9 cellular contexts compared by ENCODE assay signal in the genomic region with DNA sequence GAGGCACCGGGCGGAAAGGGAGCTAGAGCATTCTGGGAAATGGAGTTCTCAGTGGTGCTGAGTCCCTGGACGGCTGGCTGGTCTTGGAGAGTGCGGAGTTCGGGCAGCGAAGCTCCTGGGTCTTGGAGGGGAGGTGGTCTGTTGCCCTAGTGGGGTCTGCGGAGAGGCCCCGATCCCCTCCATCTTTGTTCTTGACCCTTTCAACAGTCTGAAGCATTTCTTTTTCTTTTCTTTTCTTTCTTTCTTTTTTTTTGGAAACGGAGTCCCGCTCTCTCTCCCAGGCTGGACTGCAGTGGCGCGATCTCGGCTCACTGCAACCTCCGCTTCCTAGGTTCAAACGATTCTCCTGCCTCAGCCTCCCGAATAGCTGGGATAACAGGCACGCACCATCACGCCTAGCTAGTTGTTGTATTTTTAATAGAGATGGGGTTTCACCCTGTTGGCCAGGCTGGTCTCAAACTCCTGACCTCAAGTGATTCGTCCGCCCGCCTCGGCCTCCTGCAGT. TPM values are rescaled to one million over a fixed set of nuclear protein-coding genes. Genes with fewer than 3 reads are reported as not detected.
DNase-seq lines count a peak whose midpoint lies in the region; ATAC-seq, FAIRE-seq and TF ChIP-seq lines count a peak whose summit lies in the region.
"Had no signal": no experiment of that assay in that cellular context is flagged by ENCODE, and none has a peak within 500 bp of the region (broad histone marks: within the 10 kb centered on the region; RNA-seq: fewer than 3 reads in every experiment).

No MANE protein-coding gene starts in this region.

- H3K27ac ChIP-seq in RWPE1 (peak overlapping the region; percentile 86), esophagus muscularis mucosa (replicated peaks in 1 of 4) (peak overlapping the region in 2 of 4 donors; percentile 94 to 97), pancreas (peak overlapping the region; percentile 44 to 86 (median 67))

- H3K4me1 ChIP-seq in Caco-2 (no peaks in the 10 kb centered on the region), esophagus muscularis mucosa (peaks cover 24 to 36% (median 33%) of the 10 kb centered on the region in 4 donors), pancreas (peaks cover 0 to 15% (median 7%) of the 10 kb centered on the region in 3 donors)

- POLR2A ChIA-PET in Caco-2 (lab: Charles Lee): interaction anchor here (0.5 to 2.9 kb wide), 16 partner anchors 11 to 1975 kb away, joined by 3 to 84 read pairs (median 4); a partner anchor contains a TSS
- POLR2A ChIA-PET in RWPE1 (lab: Yijun Ruan, JAX; ENCODE audit: low non-redundant PET): no interaction called here

- CTCF ChIA-PET in Caco-2 (lab: Charles Lee) (interaction anchor here (0.6 to 3.6 kb wide), 17 partner anchors 9 to 793 kb away, joined by 3 to 86 read pairs (median 5); a partner anchor contains a TSS), RWPE1 (lab: Yijun Ruan, JAX) (interaction anchor here (0.6 to 1.7 kb wide), 3 partner anchors 17 to 186 kb away, joined by 3 to 7 read pairs (median 4); no protein-coding TSS in a partner anchor)

- H3K27me3 ChIP-seq in Caco-2 (replicated peaks; ENCODE audit: control insufficient read depth, insufficient read depth, low read length) (no peaks in the 10 kb centered on the region), esophagus muscularis mucosa (peaks cover 10 to 31% (median 16%) of the 10 kb centered on the region in 4 donors), pancreas (no peaks in the 10 kb centered on the region)

- no peak for FAIRE-seq in pancreas (lab: Jason Lieb, UNC)

- intact Hi-C loops in Caco-2 (cut with micrococcal nuclease; ENCODE audit: unreplicated experiment) (loop anchor here (1.0 to 2.0 kb wide), 4 partner anchors 19 to 133 kb away; a partner anchor contains a TSS), esophagus muscularis mucosa (cut with DNase I) (loop anchor here (2.0 to 10.0 kb wide), 2 partner anchors 23 to 151 kb away; a partner anchor contains a TSS), pancreas (cut with DNase I) (no loop called here)

- no peaks in the 10 kb centered on the region for H3K9me3 ChIP-seq in Caco-2
- H3K9me3 ChIP-seq in esophagus muscularis mucosa: no peaks in the 10 kb centered on the region
- H3K9me3 ChIP-seq in pancreas: no peaks in the 10 kb centered on the region

- H3K9me3 Mint-ChIP-seq in Caco-2 (ENCODE audit: unreplicated experiment): no peaks in the 10 kb centered on the region

- peaks cover 14% of the 10 kb centered on the region for H3K4me1 Mint-ChIP-seq in Caco-2 (ENCODE audit: low read depth, unreplicated experiment)

- peaks cover 61% of the 10 kb centered on the region for H3K36me3 Mint-ChIP-seq in Caco-2 (ENCODE audit: insufficient read depth, unreplicated experiment)

- no peak for DNase-seq in Caco-2
- no peak for DNase-seq in RWPE1 (ENCODE audit: low spot score)
- DNase-seq in esophagus muscularis mucosa (ENCODE audit: extremely low spot score): no peak
- DNase-seq in pancreas: no peak
- DNase-seq in SW480 (ENCODE audit: low spot score): no peak
- DNase-seq in ureter (ENCODE audit: low spot score): no peak
- DNase-seq in kidney tubule cell (ENCODE audit: low spot score): no peak
- no peak for DNase-seq in MV-4-11 (lab: John Stamatoyannopoulos, UW)

- WGBS in esophagus muscularis mucosa: 4% methylated on average over 18 of the region's 22 CpGs
- 5 to 6% methylated on average over 22 of the region's 22 CpGs for WGBS in pancreas, 2 donors

- TF ChIP-seq CTCF in Caco-2 (IDR thresholded peaks at IDR 0.05; ENCODE audit: insufficient read depth in 1 of 2, low read depth in 1 of 2, low read length in 1 of 2, severe bottlenecking in 1 of 2, unreplicated experiment in 1 of 2) (no peak), RWPE1 (conservative IDR thresholded peaks at IDR 0.05; ENCODE audit: low read depth) (no peak), esophagus muscularis mucosa (IDR thresholded peaks at IDR 0.05) (no peak), pancreas (IDR thresholded peaks at IDR 0.05) (no peak)

- no peak for TF ChIP-seq POLR2A in esophagus muscularis mucosa (IDR thresholded peaks at IDR 0.05; ENCODE audit: low read depth)

- peaks cover 1% of the 10 kb centered on the region; the same call in 1 of the 2 replicates for H3K36me3 ChIP-seq in Caco-2 (ENCODE audit: control insufficient read depth, insufficient read depth, low read length)
- peaks cover 5 to 25% (median 17%) of the 10 kb centered on the region in 4 donors for H3K36me3 ChIP-seq in esophagus muscularis mucosa
- no peaks in the 10 kb centered on the region for H3K36me3 ChIP-seq in pancreas

- peak overlapping the region; percentile 98 for H3K4me3 Mint-ChIP-seq in Caco-2 (ENCODE audit: unreplicated experiment)

- ATAC-seq in pancreas: peak in 2 of 4 donors; percentile 0 to 1

- no peak for TF ChIP-seq EP300 in esophagus muscularis mucosa (IDR thresholded peaks at IDR 0.05)

- BruUV-seq in Caco-2 (replicated peaks; lab: Mats Ljungman, UMichigan): no TSS peak

- peak overlapping the region; percentile 95 for H3K27ac Mint-ChIP-seq in Caco-2 (ENCODE audit: unreplicated experiment)

- no peaks in the 10 kb centered on the region for H3K27me3 Mint-ChIP-seq in Caco-2 (ENCODE audit: insufficient read depth, unreplicated experiment)

- H3K4me3 ChIP-seq in Caco-2 (ENCODE audit: low read depth, low read length): peak overlapping the region; percentile 60
- H3K4me3 ChIP-seq in esophagus muscularis mucosa: peak overlapping the region; percentile 94 to 100 (median 98)
- peak overlapping the region in 3 of 4 donors; percentile 90 to 94 (median 94) for H3K4me3 ChIP-seq in pancreas

RNA-seq across cellular contexts. Expression of a gene that starts 0.4 kb away (rescaled TPM):
- total RNA-seq in Caco-2 (2022): 81.8 and 85.0 TPM in 2 replicates
- total RNA-seq in esophagus muscularis mucosa: 10 to 100 TPM; 22.0 to 44.2 (median 36.6) TPM
- 10 to 100 TPM; 25.7 to 44.7 (median 28.5) TPM for total RNA-seq in pancreas
- 100 to 1,000 TPM; 133 to 142 TPM for polyA plus RNA-seq in pancreas
- 81.1 TPM for total RNA-seq in ureter

RNA-seq across cellular contexts. Expression of a gene that starts 0.7 kb away (rescaled TPM):
- 15.3 and 19.0 TPM in 2 replicates for total RNA-seq in Caco-2 (2022)
- total RNA-seq in esophagus muscularis mucosa: not detected
- total RNA-seq in pancreas: 10 to 100 TPM; 20.6 to 45.0 (median 28.3) TPM
- 10 to 100 TPM; 19.8 to 24.1 TPM for polyA plus RNA-seq in pancreas
- total RNA-seq in ureter: not detected
- total RNA-seq: subcutaneous adipose tissue had no signal

RNA-seq across cellular contexts. Expression of a gene that starts 22.6 kb away (rescaled TPM):
- total RNA-seq in Caco-2 (2022) (27.6 and 29.2 TPM in 2 replicates), esophagus muscularis mucosa (10 to 100 TPM; 22.4 to 58.7 (median 44.2) TPM), pancreas (10 to 100 TPM; 10.0 to 19.4 (median 14.7) TPM), ureter (22.0 TPM)
- 10 to 100 TPM; 13.3 to 21.5 TPM for polyA plus RNA-seq in pancreas

RNA-seq across cellular contexts. Expression of a gene that starts 39.0 kb away (rescaled TPM):
- total RNA-seq in Caco-2 (2022) (15.8 and 18.1 TPM in 2 replicates), esophagus muscularis mucosa (1 to 10 TPM; 3.8 to 7.9 (median 6.0) TPM), pancreas (1 to 10 TPM; 3.6 to 5.6 (median 4.4) TPM), ureter (5.5 TPM)
- 1 to 10 TPM; 5.2 to 6.9 TPM for polyA plus RNA-seq in pancreas

RNA-seq across cellular contexts. Expression of a gene that starts 48.3 kb away (rescaled TPM):
- total RNA-seq in Caco-2 (2022) (0.23 and 0.30 TPM in 2 replicates), esophagus muscularis mucosa (under 1 TPM in 1 of 4 donors, not detected in 3; 0.11 TPM), pancreas (under 1 TPM in 1 of 6 donors, not detected in 5; 0.08 TPM), ureter (0.21 TPM)
- polyA plus RNA-seq in pancreas: under 1 TPM in 1 of 2 donors, not detected in 1; 0.08 TPM
- total RNA-seq: subcutaneous adipose tissue had no signal

Comparison
In these comparisons a context has a peak if more than half of its experiments do, and no peak if none do; other contexts are left out.
1. RNA of a gene that starts 0.7 kb away (total RNA-seq): 20.6 to 45.0 TPM in pancreas and 15.3 to 19.0 TPM in Caco-2; not detected in ureter (single experiment) and not detected in esophagus muscularis mucosa; every median in the first group is over 10 times any median in the second.
2. intact Hi-C loops: an anchor here in Caco-2 (1.0 to 2.0 kb wide) and esophagus muscularis mucosa (2.0 to 10.0 kb wide); none called in pancreas.
3. Peak in every context shown above with its lines, with median percentiles within 50 percentile points of each other: H3K4me3 ChIP-seq.